ENCODE assay signal across 27 cellular contexts in genomic region chr9:103399535-103399934, GRCh38.
"Had no signal": no experiment of that assay in that cellular context is flagged by ENCODE, and none has a peak within 500 bp of the region (broad histone marks: within the 10 kb centered on the region; RNA-seq: fewer than 3 reads in every experiment).

No MANE protein-coding gene starts in this region.

- DNase-seq: activated B cell treated with CpG ODN at 0.5 μM for 24 hours; activated CD4-positive, alpha-beta memory T cell treated with anti-CD3 and anti-CD28 coated beads for 36 hours; activated CD4-positive, alpha-beta T cell treated with anti-CD3 and anti-CD28 coated beads for 48 hours; activated CD4-positive, alpha-beta T cell treated with anti-CD3 and anti-CD28 coated beads, Interleukin-2, amount 50 U/mL, for 1 hour; activated CD8-positive, alpha-beta memory T cell treated with anti-CD3 and anti-CD28 coated beads, Interleukin-2, amount 10 ng/mL, durations not matched to agents 7 days and 5 days; activated CD8-positive, alpha-beta memory T cell treated with anti-CD3 and anti-CD28 coated beads, Interleukin-2, amount 50 U/mL, for 4 hours; activated CD8-positive, alpha-beta T cell treated with anti-CD3 and anti-CD28 coated beads, Interleukin-2, amount 10 ng/mL, durations not matched to agents 7 days and 5 days; activated gamma-delta T cell; activated naive CD4-positive, alpha-beta T cell; activated naive CD4-positive, alpha-beta T cell treated with anti-CD3 and anti-CD28 coated beads, Interleukin-2, amount 10 ng/mL, durations not matched to agents 7 days and 5 days; activated naive CD8-positive, alpha-beta T cell treated with anti-CD3 and anti-CD28 coated beads, Interleukin-2, amount 10 ng/mL, durations not matched to agents 7 days and 5 days; activated T-cell treated with anti-CD3 and anti-CD28 coated beads, Interleukin-2, amount 50 U/mL, for 1 hour; activated T-cell treated with anti-CD3 and anti-CD28 coated beads, Interleukin-2, amount 50 U/mL, for 48 hours; central memory CD4-positive, alpha-beta T cell; cerebellar nuclear complex; dorsolateral prefrontal cortex; effector memory CD4-positive, alpha-beta T cell; endodermal cell; erythroblast; foreskin keratinocyte; heart right ventricle; T-helper 2 cell had no signal

- H3K36me3 Mint-ChIP-seq: activated CD4-positive, alpha-beta memory T cell treated with anti-CD3 and anti-CD28 coated beads for 36 hours; activated CD8-positive, alpha-beta memory T cell treated with anti-CD3 and anti-CD28 coated beads, Interleukin-2, amount 10 ng/mL, durations not matched to agents 7 days and 5 days; activated naive CD4-positive, alpha-beta T cell treated with anti-CD3 and anti-CD28 coated beads, Interleukin-2, amount 10 ng/mL, durations not matched to agents 7 days and 5 days; activated naive CD4-positive, alpha-beta T cell treated with anti-CD3 and anti-CD28 coated beads, Interleukin-2, amount 50 U/mL, for 72 hours; activated naive CD8-positive, alpha-beta T cell treated with anti-CD3 and anti-CD28 coated beads, Interleukin-2, amount 10 ng/mL, durations not matched to agents 7 days and 5 days; brain had no signal

- H3K9me3 Mint-ChIP-seq: activated B cell treated with CpG ODN at 0.5 μM for 24 hours; activated CD4-positive, alpha-beta memory T cell treated with anti-CD3 and anti-CD28 coated beads for 36 hours; activated naive CD4-positive, alpha-beta T cell treated with anti-CD3 and anti-CD28 coated beads, Interleukin-2, amount 10 ng/mL, durations not matched to agents 7 days and 5 days; activated naive CD4-positive, alpha-beta T cell treated with anti-CD3 and anti-CD28 coated beads, Interleukin-2, amount 50 U/mL, for 72 hours; activated naive CD8-positive, alpha-beta T cell treated with anti-CD3 and anti-CD28 coated beads, Interleukin-2, amount 10 ng/mL, durations not matched to agents 7 days and 5 days; dendritic cell treated with granulocyte-macrophage colony-stimulating factor and Interleukin-4, amounts not matched to agents 40 ng/mL and 50 ng/mL, for 4 days; endodermal cell had no signal

- H3K4me3 Mint-ChIP-seq: activated B cell treated with CpG ODN at 0.5 μM for 24 hours; activated CD4-positive, alpha-beta memory T cell treated with anti-CD3 and anti-CD28 coated beads for 36 hours; activated CD8-positive, alpha-beta memory T cell treated with anti-CD3 and anti-CD28 coated beads, Interleukin-2, amount 10 ng/mL, durations not matched to agents 7 days and 5 days; activated CD8-positive, alpha-beta T cell treated with anti-CD3 and anti-CD28 coated beads, Interleukin-2, amount 10 ng/mL, durations not matched to agents 7 days and 5 days; activated naive CD4-positive, alpha-beta T cell treated with anti-CD3 and anti-CD28 coated beads, Interleukin-2, amount 10 ng/mL, durations not matched to agents 7 days and 5 days; activated naive CD8-positive, alpha-beta T cell treated with anti-CD3 and anti-CD28 coated beads, Interleukin-2, amount 10 ng/mL, durations not matched to agents 7 days and 5 days; brain; dendritic cell treated with granulocyte-macrophage colony-stimulating factor and Interleukin-4, amounts not matched to agents 40 ng/mL and 50 ng/mL, for 4 days; endodermal cell had no signal

- H3K27ac Mint-ChIP-seq: activated B cell treated with CpG ODN at 0.5 μM for 24 hours; activated CD4-positive, alpha-beta memory T cell treated with anti-CD3 and anti-CD28 coated beads for 36 hours; activated CD8-positive, alpha-beta memory T cell treated with anti-CD3 and anti-CD28 coated beads, Interleukin-2, amount 10 ng/mL, durations not matched to agents 7 days and 5 days; activated CD8-positive, alpha-beta T cell treated with anti-CD3 and anti-CD28 coated beads, Interleukin-2, amount 10 ng/mL, durations not matched to agents 7 days and 5 days; activated naive CD4-positive, alpha-beta T cell treated with anti-CD3 and anti-CD28 coated beads, Interleukin-2, amount 10 ng/mL, durations not matched to agents 7 days and 5 days; activated naive CD4-positive, alpha-beta T cell treated with anti-CD3 and anti-CD28 coated beads, Interleukin-2, amount 50 U/mL, for 72 hours; activated naive CD8-positive, alpha-beta T cell treated with anti-CD3 and anti-CD28 coated beads, Interleukin-2, amount 10 ng/mL, durations not matched to agents 7 days and 5 days; brain; dendritic cell treated with granulocyte-macrophage colony-stimulating factor and Interleukin-4, amounts not matched to agents 40 ng/mL and 50 ng/mL, for 4 days; endodermal cell had no signal

- ATAC-seq: activated CD4-positive, CD25-positive, alpha-beta regulatory T cell treated with anti-CD3 and anti-CD28 coated beads, Interleukin-2, amount 50 U/mL, for 24 hours; activated CD8-positive, alpha-beta memory T cell treated with anti-CD3 and anti-CD28 coated beads, Interleukin-2, amount 10 ng/mL, durations not matched to agents 7 days and 5 days; activated CD8-positive, alpha-beta T cell treated with anti-CD3 and anti-CD28 coated beads, Interleukin-2, amount 10 ng/mL, durations not matched to agents 7 days and 5 days; activated naive CD4-positive, alpha-beta T cell treated with anti-CD3 and anti-CD28 coated beads, Interleukin-2, amount 50 U/mL, for 72 hours; foreskin keratinocyte; gastroesophageal sphincter; heart right ventricle had no signal

- H3K4me1 Mint-ChIP-seq: activated B cell treated with CpG ODN at 0.5 μM for 24 hours; activated CD8-positive, alpha-beta memory T cell treated with anti-CD3 and anti-CD28 coated beads, Interleukin-2, amount 10 ng/mL, durations not matched to agents 7 days and 5 days; activated naive CD4-positive, alpha-beta T cell treated with anti-CD3 and anti-CD28 coated beads, Interleukin-2, amount 10 ng/mL, durations not matched to agents 7 days and 5 days; activated naive CD8-positive, alpha-beta T cell treated with anti-CD3 and anti-CD28 coated beads, Interleukin-2, amount 10 ng/mL, durations not matched to agents 7 days and 5 days; brain; endodermal cell had no signal

- H3K27me3 Mint-ChIP-seq: activated B cell treated with CpG ODN at 0.5 μM for 24 hours; activated CD8-positive, alpha-beta memory T cell treated with anti-CD3 and anti-CD28 coated beads, Interleukin-2, amount 10 ng/mL, durations not matched to agents 7 days and 5 days; activated naive CD4-positive, alpha-beta T cell treated with anti-CD3 and anti-CD28 coated beads, Interleukin-2, amount 10 ng/mL, durations not matched to agents 7 days and 5 days; activated naive CD8-positive, alpha-beta T cell treated with anti-CD3 and anti-CD28 coated beads, Interleukin-2, amount 10 ng/mL, durations not matched to agents 7 days and 5 days; dendritic cell treated with granulocyte-macrophage colony-stimulating factor and Interleukin-4, amounts not matched to agents 40 ng/mL and 50 ng/mL, for 4 days had no signal
